ENCODE assay signal across 10 cellular contexts in genomic region chr5:35129921-35130485, GRCh38.
DNase-seq lines count a peak whose midpoint lies in the region; ATAC-seq and TF ChIP-seq lines count a peak whose summit lies in the region.
"Had no signal": no experiment of that assay in that cellular context is flagged by ENCODE, and none has a peak within 500 bp of the region (broad histone marks: within the 10 kb centered on the region; RNA-seq: fewer than 3 reads in every experiment).

No MANE protein-coding gene starts in this region.

- DNase-seq in activated CD4-positive, CD25-positive, alpha-beta regulatory T cell treated with anti-CD3 and anti-CD28 coated beads, Interleukin-2, amount 50 U/mL, for 72 hours: no peak
- peak; percentile 49 for DNase-seq in activated T-cell treated with anti-CD3 and anti-CD28 coated beads for 48 hours (ENCODE audit: low read depth)
- peak; percentile 84 for DNase-seq in kidney glomerular epithelial cell (lab: John Stamatoyannopoulos, UW)
- peak; percentile 51 for DNase-seq in transverse colon
- DNase-seq in OCI-LY7 (ENCODE audit: low spot score): no peak
- DNase-seq in foreskin melanocyte: no peak
- DNase-seq: activated B cell treated with CpG ODN at 0.5 μM for 24 hours had no signal

- H3K4me1 ChIP-seq in transverse colon (peaks cover 0 to 28% (median 3%) of the 10 kb centered on the region in 4 donors), OCI-LY7 (ENCODE audit: insufficient read depth, low read length, poor library complexity, severe bottlenecking) (no peaks in the 10 kb centered on the region)
- H3K4me1 ChIP-seq: A549 had no signal

- no peaks in the 10 kb centered on the region for H3K79me2 ChIP-seq in OCI-LY7 (ENCODE audit: insufficient read depth, low read depth, low read length)

- peak; percentile 10 to 38 for ATAC-seq in activated CD4-positive, CD25-positive, alpha-beta regulatory T cell treated with anti-CD3 and anti-CD28 coated beads, Interleukin-2, amount 50 U/mL, for 24 hours
- no peak for ATAC-seq in HG03457 (IDR thresholded peaks at IDR 0.05; ENCODE audit: unreplicated experiment)
- ATAC-seq: A549 had no signal

- H3K27me3 ChIP-seq in transverse colon: no peaks in the 10 kb centered on the region

- H3K4me3 ChIP-seq in transverse colon (no peak overlapping the region), OCI-LY7 (ENCODE audit: low read depth, low read length, poor library complexity, severe bottlenecking) (no peak overlapping the region)
- H3K4me3 ChIP-seq: A549 had no signal

- CTCF ChIA-PET in OCI-LY7 (lab: Charles Lee; ENCODE audit: unreplicated experiment): no interaction called here

- no peak overlapping the region for H2AFZ ChIP-seq in OCI-LY7 (ENCODE audit: low read length)

- no peaks in the 10 kb centered on the region for H3K9me3 ChIP-seq in transverse colon
- H3K9me3 ChIP-seq in OCI-LY7 (ENCODE audit: low read length): no peaks in the 10 kb centered on the region
- H3K9me3 ChIP-seq: A549 had no signal

- TF ChIP-seq CTCF in transverse colon (IDR thresholded peaks at IDR 0.05): no peak
- no peak for TF ChIP-seq CTCF in OCI-LY7 (conservative IDR thresholded peaks at IDR 0.05; ENCODE audit: low read length)

- no peaks in the 10 kb centered on the region for H3K36me3 ChIP-seq in transverse colon
- no peaks in the 10 kb centered on the region for H3K36me3 ChIP-seq in OCI-LY7 (ENCODE audit: insufficient read depth, low read length)

- H3K9me2 ChIP-seq in OCI-LY7 (ENCODE audit: insufficient read depth, low read length): no peaks in the 10 kb centered on the region

- WGBS in transverse colon (ENCODE audit: low coverage in 1 of 2), 2 donors: 42% methylated on average over 7 of the region's 7 CpGs; no CpG with 5 or more reads in 1 of the 2 donors

- intact Hi-C loops in transverse colon (cut with DNase I; ENCODE audit: low total_unique reads): no loop called here
- intact Hi-C loops in OCI-LY7 (cut with micrococcal nuclease; ENCODE audit: unreplicated experiment): no loop called here

- in situ Hi-C loops in transverse colon (cut with MboI; ENCODE audit: low pct_ligation_motif_present in 1 of 4, low pct_unique_long_range_greater_than_20kb in 1 of 4, low sequenced_read_pairs in 3 of 4): no loop called here

- POLR2A ChIA-PET in OCI-LY7 (lab: Charles Lee): interaction anchor here (0.6 to 0.7 kb wide), 2 partner anchors 14 to 188 kb away, joined by 3 to 5 read pairs; no protein-coding TSS in a partner anchor

- no peak for TF ChIP-seq POLR2A in transverse colon (IDR thresholded peaks at IDR 0.05)

- TF ChIP-seq EP300 in transverse colon (IDR thresholded peaks at IDR 0.05; ENCODE audit: low read depth): no peak

- BruUV-seq in OCI-LY7 (replicated peaks; lab: Mats Ljungman, UMichigan): no TSS peak

- no peaks in the 10 kb centered on the region for H4K20me1 ChIP-seq in OCI-LY7 (ENCODE audit: insufficient read depth, low read length)

- no peak overlapping the region for H3K4me2 ChIP-seq in OCI-LY7 (ENCODE audit: low read length)
- H3K4me2 ChIP-seq: A549 had no signal

- H3K27ac ChIP-seq in transverse colon (peak overlapping the region in 2 of 4 donors; percentile 46 to 53), OCI-LY7 (ENCODE audit: low read depth, low read length, poor library complexity, severe bottlenecking) (no peak overlapping the region)
- H3K27ac ChIP-seq: A549 had no signal

Comparison
In these comparisons a context has a peak if more than half of its experiments do, and no peak if none do; other contexts are left out.
1. DNase-seq: peak in activated T-cell treated with anti-CD3 and anti-CD28 coated beads for 48 hours (single experiment), kidney glomerular epithelial cell (single experiment) and transverse colon (single experiment); none in activated CD4-positive, CD25-positive, alpha-beta regulatory T cell treated with anti-CD3 and anti-CD28 coated beads, Interleukin-2, amount 50 U/mL, for 72 hours (single experiment), OCI-LY7 (single experiment) and foreskin melanocyte (single experiment).